ENCODE assay signal across 8 cellular contexts in genomic region chr1:35932158-35932636, GRCh38. TPM values are rescaled to one million over a fixed set of nuclear protein-coding genes. Genes with fewer than 3 reads are reported as not detected.
DNase-seq lines count a peak whose midpoint lies in the region; ATAC-seq and TF ChIP-seq lines count a peak whose summit lies in the region.

No MANE protein-coding gene starts in this region.

- no peak for ATAC-seq in activated T-cell treated with anti-CD3 and anti-CD28 coated beads, Interleukin-2, amount 50 U/mL, for 72 hours (replicated peaks in 1 of 2)
- no peak for ATAC-seq in activated naive CD8-positive, alpha-beta T cell treated with anti-CD3 and anti-CD28 coated beads, Interleukin-2, amount 50 U/mL, for 24 hours
- ATAC-seq in right lobe of liver (no peak), GM21360 (IDR thresholded peaks at IDR 0.05; ENCODE audit: unreplicated experiment) (no peak), mucosa of descending colon (no peak), GM19397 (IDR thresholded peaks at IDR 0.05; ENCODE audit: unreplicated experiment) (no peak)

- no peaks in the 10 kb centered on the region for H3K36me3 ChIP-seq in right lobe of liver
- H3K36me3 ChIP-seq in mucosa of descending colon (ENCODE audit: low read depth) = no peaks in the 10 kb centered on the region

- H3K27ac Mint-ChIP-seq in activated T-cell treated with anti-CD3 and anti-CD28 coated beads, Interleukin-2, amount 50 U/mL, for 72 hours = peak overlapping the region; percentile 84
- peak overlapping the region; percentile 29 for H3K27ac Mint-ChIP-seq in activated naive CD8-positive, alpha-beta T cell treated with anti-CD3 and anti-CD28 coated beads, Interleukin-2, amount 50 U/mL, for 24 hours
- H3K27ac Mint-ChIP-seq in type B pancreatic cell = peak overlapping the region; percentile 10

- TF ChIP-seq CTCF in right lobe of liver (IDR thresholded peaks at IDR 0.05) (no peak), type B pancreatic cell (conservative IDR thresholded peaks at IDR 0.05) (no peak), mucosa of descending colon (IDR thresholded peaks at IDR 0.05) (no peak)

- no peaks in the 10 kb centered on the region for H3K27me3 Mint-ChIP-seq in activated T-cell treated with anti-CD3 and anti-CD28 coated beads, Interleukin-2, amount 50 U/mL, for 72 hours (ENCODE audit: low read depth)
- H3K27me3 Mint-ChIP-seq in activated naive CD8-positive, alpha-beta T cell treated with anti-CD3 and anti-CD28 coated beads, Interleukin-2, amount 50 U/mL, for 24 hours = no peaks in the 10 kb centered on the region
- H3K27me3 Mint-ChIP-seq in type B pancreatic cell = no peaks in the 10 kb centered on the region

- peak overlapping the region; percentile 89 to 90 (median 90) for H3K4me3 ChIP-seq in right lobe of liver
- no peak overlapping the region for H3K4me3 ChIP-seq in mucosa of descending colon

- H3K4me1 ChIP-seq in right lobe of liver (peaks cover 0 to 35% (median 6%) of the 10 kb centered on the region in 4 donors), mucosa of descending colon (ENCODE audit: low read depth) (peaks cover 14% of the 10 kb centered on the region)

- no peaks in the 10 kb centered on the region for H3K9me3 ChIP-seq in right lobe of liver
- no peaks in the 10 kb centered on the region for H3K9me3 ChIP-seq in mucosa of descending colon

- H3K9me3 Mint-ChIP-seq in activated T-cell treated with anti-CD3 and anti-CD28 coated beads, Interleukin-2, amount 50 U/mL, for 72 hours = no peaks in the 10 kb centered on the region
- H3K9me3 Mint-ChIP-seq in activated naive CD8-positive, alpha-beta T cell treated with anti-CD3 and anti-CD28 coated beads, Interleukin-2, amount 50 U/mL, for 24 hours = no peaks in the 10 kb centered on the region
- H3K9me3 Mint-ChIP-seq in type B pancreatic cell = no peaks in the 10 kb centered on the region

- intact Hi-C loops in right lobe of liver (cut with DNase I) = no loop called here
- intact Hi-C loops in mucosa of descending colon (cut with DNase I, micrococcal nuclease) = no loop called here

- peak overlapping the region; percentile 94 for H3K4me3 Mint-ChIP-seq in activated T-cell treated with anti-CD3 and anti-CD28 coated beads, Interleukin-2, amount 50 U/mL, for 72 hours
- peak overlapping the region; percentile 96 for H3K4me3 Mint-ChIP-seq in activated naive CD8-positive, alpha-beta T cell treated with anti-CD3 and anti-CD28 coated beads, Interleukin-2, amount 50 U/mL, for 24 hours
- peak overlapping the region; percentile 95 for H3K4me3 Mint-ChIP-seq in type B pancreatic cell

- 22% methylated on average over 7 of the region's 7 CpGs for WGBS in right lobe of liver (ENCODE audit: insufficient coverage, low coverage, low lambda C conversion rate, missing lambda C conversion rate)

- peaks cover 0 to 3% of the 10 kb centered on the region in 2 donors for H3K36me3 Mint-ChIP-seq in activated T-cell treated with anti-CD3 and anti-CD28 coated beads, Interleukin-2, amount 50 U/mL, for 72 hours (ENCODE audit: insufficient read depth in 2 of 2)
- H3K36me3 Mint-ChIP-seq in activated naive CD8-positive, alpha-beta T cell treated with anti-CD3 and anti-CD28 coated beads, Interleukin-2, amount 50 U/mL, for 24 hours (ENCODE audit: low read depth) = no peaks in the 10 kb centered on the region
- H3K36me3 Mint-ChIP-seq in type B pancreatic cell = peaks cover 4% of the 10 kb centered on the region

- peak overlapping the region in 1 of 3 donors; percentile 97 for H3K27ac ChIP-seq in right lobe of liver

- DNase-seq in activated T-cell treated with anti-CD3 and anti-CD28 coated beads, Interleukin-2, amount 50 U/mL, for 72 hours = no peak
- no peak for DNase-seq in activated T-cell treated with anti-CD3 and anti-CD28 coated beads, Interleukin-2, amount 50 U/mL, for 48 hours
- DNase-seq in activated naive CD8-positive, alpha-beta T cell treated with anti-CD3 and anti-CD28 coated beads, Interleukin-2, amount 50 U/mL, for 24 hours = no peak
- DNase-seq in right lobe of liver (no peak), type B pancreatic cell (ENCODE audit: extremely low spot score, unreplicated experiment) (no peak), mucosa of descending colon (no peak)

- TF ChIP-seq POLR2A in right lobe of liver (IDR thresholded peaks at IDR 0.05) = no peak

- no peaks in the 10 kb centered on the region for H3K27me3 ChIP-seq in right lobe of liver

- H3K4me1 Mint-ChIP-seq in activated T-cell treated with anti-CD3 and anti-CD28 coated beads, Interleukin-2, amount 50 U/mL, for 72 hours (ENCODE audit: low read depth) = peaks cover 41% of the 10 kb centered on the region
- H3K4me1 Mint-ChIP-seq in activated naive CD8-positive, alpha-beta T cell treated with anti-CD3 and anti-CD28 coated beads, Interleukin-2, amount 50 U/mL, for 24 hours = peaks cover 53% of the 10 kb centered on the region
- peaks cover 35% of the 10 kb centered on the region for H3K4me1 Mint-ChIP-seq in type B pancreatic cell (ENCODE audit: unreplicated experiment)

RNA-seq across cellular contexts. Expression of gene AGO3, which starts 1.3 kb away (rescaled TPM):
- 10 to 100 TPM; 30.1 to 35.9 TPM for total RNA-seq in activated T-cell treated with anti-CD3 and anti-CD28 coated beads, Interleukin-2, amount 50 U/mL, for 72 hours
- 10 to 100 TPM in 5 of 6 experiments, 1 to 10 TPM in 1; 7.0 to 16.2 (median 13.1) TPM for total RNA-seq in right lobe of liver
- 20.1 and 30.6 TPM in 2 replicates for total RNA-seq in type B pancreatic cell (ENCODE audit: low replicate concordance)
- 10 to 100 TPM; 16.6 to 34.5 (median 16.9) TPM for total RNA-seq in mucosa of descending colon

RNA-seq across cellular contexts. Expression of gene AGO1, which starts 49.2 kb away (rescaled TPM):
- total RNA-seq in activated T-cell treated with anti-CD3 and anti-CD28 coated beads, Interleukin-2, amount 50 U/mL, for 72 hours = 10 to 100 TPM; 28.6 to 33.0 TPM
- total RNA-seq in right lobe of liver (10 to 100 TPM in 5 of 6 experiments, 1 to 10 TPM in 1; 8.7 to 11.2 (median 10.5) TPM), type B pancreatic cell (ENCODE audit: low replicate concordance) (37.3 and 47.7 TPM in 2 replicates), mucosa of descending colon (10 to 100 TPM; 28.6 to 32.0 (median 29.4) TPM)

Comparison
In these comparisons a context has a peak if more than half of its experiments do, and no peak if none do; other contexts are left out.
1. H3K27ac Mint-ChIP-seq: peak in every context shown above with its lines; median percentile 84 in activated T-cell treated with anti-CD3 and anti-CD28 coated beads, Interleukin-2, amount 50 U/mL, for 72 hours; 29 in activated naive CD8-positive, alpha-beta T cell treated with anti-CD3 and anti-CD28 coated beads, Interleukin-2, amount 50 U/mL, for 24 hours; 10 in type B pancreatic cell.